Comparison of ENCODE assay signal across 8 cellular contexts in the genomic region with DNA sequence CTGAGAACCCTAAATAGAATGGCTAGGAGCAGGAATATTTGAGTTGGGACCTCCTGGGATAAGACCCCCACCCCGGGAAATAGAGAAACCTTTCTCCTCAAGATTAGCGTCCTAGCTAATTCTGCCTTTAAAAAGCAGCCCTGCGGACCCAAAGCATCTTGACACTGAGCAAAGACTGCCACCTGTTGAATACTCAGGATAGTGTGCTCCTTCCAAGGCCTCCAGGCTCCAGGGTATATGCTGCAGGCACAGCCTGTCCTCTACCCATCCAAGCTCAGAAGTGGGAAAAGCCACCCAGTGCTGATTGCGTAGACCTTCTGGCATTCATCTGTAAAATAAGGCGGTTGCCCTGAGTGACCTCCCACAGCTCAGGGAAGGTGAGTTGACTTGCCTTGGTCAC.
DNase-seq lines count a peak whose midpoint lies in the region; ATAC-seq, FAIRE-seq and TF ChIP-seq lines count a peak whose summit lies in the region.

No MANE protein-coding gene starts in this region.

- no peaks in the 10 kb centered on the region for H3K9me1 ChIP-seq in keratinocyte (ENCODE audit: control insufficient read depth, extremely low read depth, insufficient read depth, low read length)

- peak overlapping the region; percentile 25 for H3K4me2 ChIP-seq in keratinocyte (ENCODE audit: control insufficient read depth, extremely low read depth, insufficient read depth, low read depth, low read length)

- peak; percentile 74 for FAIRE-seq in keratinocyte (lab: Jason Lieb, UNC)

- DNase-seq in Daoy (ENCODE audit: low read depth) = peak; percentile 58
- DNase-seq in breast epithelium (ENCODE audit: low spot score in 2 of 2) = peak in 1 of 2 donors; percentile 33
- peak; percentile 35 for DNase-seq in keratinocyte (ENCODE audit: low read depth, low spot score)
- no peak for DNase-seq in thoracic aorta (ENCODE audit: low spot score)

- peak; percentile 68 for TF ChIP-seq CTCF in LNCAP (IDR thresholded peaks at IDR 0.05)
- peak in 2 of 3 donors; percentile 59 to 61 for TF ChIP-seq CTCF in breast epithelium (IDR thresholded peaks at IDR 0.05)
- TF ChIP-seq CTCF in keratinocyte (optimal IDR thresholded peaks at IDR 0.05 in 1 of 3, IDR thresholded peaks at IDR 0.05 in 1 of 3, conservative IDR thresholded peaks at IDR 0.05 in 1 of 3; ENCODE audit: extremely low read depth in 1 of 3, insufficient read depth in 2 of 3, low read length in 3 of 3) = peak; percentile 80 to 86 (median 81)
- TF ChIP-seq CTCF in thoracic aorta (IDR thresholded peaks at IDR 0.05) = peak; percentile 66

- H3K9ac ChIP-seq in keratinocyte (ENCODE audit: control insufficient read depth, extremely low read depth, insufficient read depth, low read length) = no peak overlapping the region

- dilution Hi-C loops in keratinocyte (cut with MboI; ENCODE audit: extremely low pct_ligation_motif_present, low sequenced_read_pairs) = no loop called here

- peak overlapping the region in 1 of 2 donors; percentile 35 for H3K27ac ChIP-seq in breast epithelium
- no peak overlapping the region for H3K27ac ChIP-seq in keratinocyte (ENCODE audit: control insufficient read depth, insufficient read depth, low read length)
- H3K27ac ChIP-seq in thoracic aorta = no peak overlapping the region

- H3K79me2 ChIP-seq in keratinocyte (ENCODE audit: control insufficient read depth, insufficient read depth, low read length) = no peaks in the 10 kb centered on the region

- TF ChIP-seq POLR2A in breast epithelium (IDR thresholded peaks at IDR 0.05) = no peak

- intact Hi-C loops in breast epithelium (cut with DNase I; ENCODE audit: low total_unique reads) = loop anchor here (5.0 kb wide), 1 partner anchor 422 kb away; no protein-coding TSS in a partner anchor

- H3K4me3 ChIP-seq in breast epithelium (peak overlapping the region in 1 of 3 donors; percentile 39), keratinocyte (ENCODE audit: control insufficient read depth in 2 of 3, extremely low read depth in 1 of 3, insufficient read depth in 2 of 3, low read depth in 1 of 3, low read length in 3 of 3) (no peak overlapping the region), thoracic aorta (no peak overlapping the region)

- H2AFZ ChIP-seq in keratinocyte (ENCODE audit: control insufficient read depth, low read length) = peak overlapping the region; percentile 22

- no peaks in the 10 kb centered on the region for H3K9me3 ChIP-seq in breast epithelium
- H3K9me3 ChIP-seq in keratinocyte (ENCODE audit: control insufficient read depth, low read depth, low read length) = no peaks in the 10 kb centered on the region
- H3K9me3 ChIP-seq in thoracic aorta = no peaks in the 10 kb centered on the region

- H3K36me3 ChIP-seq in breast epithelium (no peaks in the 10 kb centered on the region), keratinocyte (ENCODE audit: control insufficient read depth in 2 of 2, extremely low read depth in 1 of 2, insufficient read depth in 2 of 2, low read length in 2 of 2) (no peaks in the 10 kb centered on the region), thoracic aorta (no peaks in the 10 kb centered on the region)

- no peaks in the 10 kb centered on the region for H3K4me1 ChIP-seq in breast epithelium
- H3K4me1 ChIP-seq in keratinocyte (ENCODE audit: control insufficient read depth, extremely low read depth, insufficient read depth, low read length) = peaks cover 4% of the 10 kb centered on the region
- H3K4me1 ChIP-seq in thoracic aorta (ENCODE audit: control insufficient read depth in 1 of 2, low read depth in 2 of 2) = peaks cover 3 to 4% of the 10 kb centered on the region in 2 donors

- no peaks in the 10 kb centered on the region for H4K20me1 ChIP-seq in keratinocyte (ENCODE audit: control insufficient read depth, extremely low read depth, insufficient read depth, low read length)

- ATAC-seq in thoracic aorta (ENCODE audit: insufficient number of reproducible peaks, low FRiP score, low read depth) = no peak
- no peak for ATAC-seq in GM19397 (IDR thresholded peaks at IDR 0.05; ENCODE audit: unreplicated experiment)
- ATAC-seq in HG03039 (IDR thresholded peaks at IDR 0.05; ENCODE audit: unreplicated experiment) = no peak
- ATAC-seq in GM18870 (IDR thresholded peaks at IDR 0.05; ENCODE audit: unreplicated experiment) = no peak

- H3K27me3 ChIP-seq in breast epithelium (no peaks in the 10 kb centered on the region), keratinocyte (ENCODE audit: control insufficient read depth, extremely low read depth, insufficient read depth, low read length) (no peaks in the 10 kb centered on the region), thoracic aorta (replicated peaks; ENCODE audit: insufficient read depth) (no peaks in the 10 kb centered on the region)
